In the genomic region with DNA sequence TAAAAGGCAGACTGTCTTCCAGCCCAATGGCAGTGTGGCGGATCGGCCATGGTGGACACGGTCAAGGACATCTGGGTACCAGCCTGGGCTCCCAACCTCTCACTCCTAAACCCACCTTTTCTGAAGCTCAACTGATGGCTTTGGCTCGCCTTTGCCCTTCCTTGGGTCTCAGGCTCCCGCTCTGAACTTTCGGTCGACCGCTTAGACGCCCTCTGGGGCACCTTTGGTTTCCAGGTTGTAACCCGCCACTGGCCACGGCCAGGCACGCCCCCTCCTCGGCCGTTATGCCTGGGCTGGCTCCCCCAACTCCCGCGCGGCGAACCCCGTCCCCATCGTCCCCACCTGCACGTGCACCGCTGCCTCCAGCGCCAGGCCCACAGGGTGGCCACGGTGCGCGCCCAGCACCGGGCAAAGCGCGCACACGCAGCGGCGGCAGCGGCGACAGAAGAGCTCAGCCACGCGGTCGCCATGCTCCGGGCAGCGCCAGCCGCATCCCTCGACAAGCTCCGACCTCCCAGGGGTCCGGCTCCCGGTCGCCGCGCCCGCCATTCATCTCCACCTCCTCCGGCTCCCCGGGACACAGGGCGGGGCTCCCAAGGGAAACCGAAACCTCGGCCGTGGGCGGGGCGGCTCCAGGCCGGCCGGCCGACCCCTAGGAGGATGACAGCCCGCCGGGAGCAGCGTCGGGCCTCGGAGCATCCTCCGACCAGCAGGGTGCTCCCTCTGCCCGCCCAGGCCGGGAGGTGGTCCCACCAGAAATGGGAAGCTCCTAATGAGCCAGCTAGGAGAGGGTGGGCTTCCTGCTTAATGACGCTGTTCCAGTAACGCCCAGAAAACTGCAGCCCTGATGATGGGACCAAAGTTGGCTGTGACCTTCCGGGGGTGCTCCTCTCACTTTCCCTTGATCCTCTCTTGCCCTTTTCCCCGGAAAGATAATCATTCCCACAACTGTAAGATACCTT, we compare ENCODE assay signal across 1 cellular context.
A peak's percentile ranks its signal among the peaks of the same experiment; 100 is the strongest.
TF ChIP-seq lines count a peak whose summit lies in the region.

A gene with protein sequence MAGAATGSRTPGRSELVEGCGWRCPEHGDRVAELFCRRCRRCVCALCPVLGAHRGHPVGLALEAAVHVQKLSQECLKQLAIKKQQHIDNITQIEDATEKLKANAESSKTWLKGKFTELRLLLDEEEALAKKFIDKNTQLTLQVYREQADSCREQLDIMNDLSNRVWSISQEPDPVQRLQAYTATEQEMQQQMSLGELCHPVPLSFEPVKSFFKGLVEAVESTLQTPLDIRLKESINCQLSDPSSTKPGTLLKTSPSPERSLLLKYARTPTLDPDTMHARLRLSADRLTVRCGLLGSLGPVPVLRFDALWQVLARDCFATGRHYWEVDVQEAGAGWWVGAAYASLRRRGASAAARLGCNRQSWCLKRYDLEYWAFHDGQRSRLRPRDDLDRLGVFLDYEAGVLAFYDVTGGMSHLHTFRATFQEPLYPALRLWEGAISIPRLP (minus strand): TSS at position 583 of the 962 bp plus-strand sequence. CDS start 34 bp downstream, at position 549.

TF ChIP-seq in HepG2, 621 proteins besides CTCF, POLR2A, EP300 and RAD21 (continued from another document):
- TF ChIP-seq, protein P1, sequence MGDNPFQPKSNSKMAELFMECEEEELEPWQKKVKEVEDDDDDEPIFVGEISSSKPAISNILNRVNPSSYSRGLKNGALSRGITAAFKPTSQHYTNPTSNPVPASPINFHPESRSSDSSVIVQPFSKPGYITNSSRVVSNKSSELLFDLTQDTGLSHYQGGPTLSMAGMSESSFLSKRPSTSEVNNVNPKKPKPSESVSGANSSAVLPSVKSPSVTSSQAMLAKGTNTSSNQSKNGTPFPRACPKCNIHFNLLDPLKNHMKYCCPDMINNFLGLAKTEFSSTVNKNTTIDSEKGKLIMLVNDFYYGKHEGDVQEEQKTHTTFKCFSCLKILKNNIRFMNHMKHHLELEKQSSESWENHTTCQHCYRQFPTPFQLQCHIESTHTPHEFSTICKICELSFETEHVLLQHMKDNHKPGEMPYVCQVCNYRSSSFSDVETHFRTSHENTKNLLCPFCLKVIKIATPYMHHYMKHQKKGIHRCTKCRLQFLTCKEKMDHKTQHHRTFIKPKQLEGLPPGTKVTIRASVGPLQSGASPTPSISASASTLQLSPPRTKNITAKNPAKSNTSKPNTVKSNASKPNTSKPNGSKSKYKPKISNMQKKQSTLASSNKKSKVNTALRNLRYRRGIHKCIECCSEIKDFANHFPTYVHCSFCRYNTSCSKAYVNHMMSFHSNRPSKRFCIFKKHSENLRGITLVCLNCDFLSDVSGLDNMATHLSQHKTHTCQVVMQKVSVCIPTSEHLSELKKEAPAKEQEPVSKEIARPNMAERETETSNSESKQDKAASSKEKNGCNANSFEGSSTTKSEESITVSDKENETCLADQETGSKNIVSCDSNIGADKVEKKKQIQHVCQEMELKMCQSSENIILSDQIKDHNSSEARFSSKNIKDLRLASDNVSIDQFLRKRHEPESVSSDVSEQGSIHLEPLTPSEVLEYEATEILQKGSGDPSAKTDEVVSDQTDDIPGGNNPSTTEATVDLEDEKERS (CRISPR knock-in tag; IDR thresholded peaks at IDR 0.05) = 0 out of 2 replicates have a peak, but pooled peaks have one; percentile 60
- TF ChIP-seq ZFP41 (CRISPR knock-in tag; IDR thresholded peaks at IDR 0.05; ENCODE audit: borderline replicate concordance) = 0 out of 2 replicates have a peak, but pooled peaks have one; percentile 45
- TF ChIP-seq EEA1 (CRISPR knock-in tag; IDR thresholded peaks at IDR 0.05; ENCODE audit: borderline replicate concordance) = peak; percentile 82; the same call in 1 of the 2 replicates
- TF ChIP-seq KMT2A (CRISPR knock-in tag; IDR thresholded peaks at IDR 0.05) = peak; percentile 61
- TF ChIP-seq ZNF75D (CRISPR knock-in tag; IDR thresholded peaks at IDR 0.05; ENCODE audit: borderline replicate concordance) = no peak
- peak; percentile 10 for TF ChIP-seq POGZ (CRISPR knock-in tag; IDR thresholded peaks at IDR 0.05)
- no peak for TF ChIP-seq ZSCAN22 (CRISPR knock-in tag; IDR thresholded peaks at IDR 0.05)
- TF ChIP-seq, protein P2, sequence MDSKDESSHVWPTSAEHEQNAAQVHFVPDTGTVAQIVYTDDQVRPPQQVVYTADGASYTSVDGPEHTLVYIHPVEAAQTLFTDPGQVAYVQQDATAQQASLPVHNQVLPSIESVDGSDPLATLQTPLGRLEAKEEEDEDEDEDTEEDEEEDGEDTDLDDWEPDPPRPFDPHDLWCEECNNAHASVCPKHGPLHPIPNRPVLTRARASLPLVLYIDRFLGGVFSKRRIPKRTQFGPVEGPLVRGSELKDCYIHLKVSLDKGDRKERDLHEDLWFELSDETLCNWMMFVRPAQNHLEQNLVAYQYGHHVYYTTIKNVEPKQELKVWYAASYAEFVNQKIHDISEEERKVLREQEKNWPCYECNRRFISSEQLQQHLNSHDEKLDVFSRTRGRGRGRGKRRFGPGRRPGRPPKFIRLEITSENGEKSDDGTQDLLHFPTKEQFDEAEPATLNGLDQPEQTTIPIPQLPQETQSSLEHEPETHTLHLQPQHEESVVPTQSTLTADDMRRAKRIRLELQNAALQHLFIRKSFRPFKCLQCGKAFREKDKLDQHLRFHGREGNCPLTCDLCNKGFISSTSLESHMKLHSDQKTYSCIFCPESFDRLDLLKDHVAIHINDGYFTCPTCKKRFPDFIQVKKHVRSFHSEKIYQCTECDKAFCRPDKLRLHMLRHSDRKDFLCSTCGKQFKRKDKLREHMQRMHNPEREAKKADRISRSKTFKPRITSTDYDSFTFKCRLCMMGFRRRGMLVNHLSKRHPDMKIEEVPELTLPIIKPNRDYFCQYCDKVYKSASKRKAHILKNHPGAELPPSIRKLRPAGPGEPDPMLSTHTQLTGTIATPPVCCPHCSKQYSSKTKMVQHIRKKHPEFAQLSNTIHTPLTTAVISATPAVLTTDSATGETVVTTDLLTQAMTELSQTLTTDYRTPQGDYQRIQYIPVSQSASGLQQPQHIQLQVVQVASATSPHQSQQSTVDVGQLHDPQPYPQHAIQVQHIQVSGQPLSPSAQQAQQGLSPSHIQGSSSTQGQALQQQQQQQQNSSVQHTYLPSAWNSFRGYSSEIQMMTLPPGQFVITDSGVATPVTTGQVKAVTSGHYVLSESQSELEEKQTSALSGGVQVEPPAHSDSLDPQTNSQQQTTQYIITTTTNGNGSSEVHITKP (CRISPR knock-in tag; IDR thresholded peaks at IDR 0.05; ENCODE audit: low read depth) = peak; percentile 33; the same call in 1 of the 2 replicates
- peak; percentile 68; the same call in 1 of the 2 replicates for TF ChIP-seq TAF1 (CRISPR knock-in tag; IDR thresholded peaks at IDR 0.05)
- TF ChIP-seq, protein P3, sequence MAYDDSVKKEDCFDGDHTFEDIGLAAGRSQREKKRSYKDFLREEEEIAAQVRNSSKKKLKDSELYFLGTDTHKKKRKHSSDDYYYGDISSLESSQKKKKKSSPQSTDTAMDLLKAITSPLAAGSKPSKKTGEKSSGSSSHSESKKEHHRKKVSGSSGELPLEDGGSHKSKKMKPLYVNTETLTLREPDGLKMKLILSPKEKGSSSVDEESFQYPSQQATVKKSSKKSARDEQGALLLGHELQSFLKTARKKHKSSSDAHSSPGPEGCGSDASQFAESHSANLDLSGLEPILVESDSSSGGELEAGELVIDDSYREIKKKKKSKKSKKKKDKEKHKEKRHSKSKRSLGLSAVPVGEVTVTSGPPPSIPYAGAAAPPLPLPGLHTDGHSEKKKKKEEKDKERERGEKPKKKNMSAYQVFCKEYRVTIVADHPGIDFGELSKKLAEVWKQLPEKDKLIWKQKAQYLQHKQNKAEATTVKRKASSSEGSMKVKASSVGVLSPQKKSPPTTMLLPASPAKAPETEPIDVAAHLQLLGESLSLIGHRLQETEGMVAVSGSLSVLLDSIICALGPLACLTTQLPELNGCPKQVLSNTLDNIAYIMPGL (CRISPR knock-in tag; IDR thresholded peaks at IDR 0.05; ENCODE audit: borderline replicate concordance in 1 of 2, low read depth in 1 of 2) = peak; percentile 44 to 88; a peak in 3 of 4 replicates
- TF ChIP-seq, protein P4, sequence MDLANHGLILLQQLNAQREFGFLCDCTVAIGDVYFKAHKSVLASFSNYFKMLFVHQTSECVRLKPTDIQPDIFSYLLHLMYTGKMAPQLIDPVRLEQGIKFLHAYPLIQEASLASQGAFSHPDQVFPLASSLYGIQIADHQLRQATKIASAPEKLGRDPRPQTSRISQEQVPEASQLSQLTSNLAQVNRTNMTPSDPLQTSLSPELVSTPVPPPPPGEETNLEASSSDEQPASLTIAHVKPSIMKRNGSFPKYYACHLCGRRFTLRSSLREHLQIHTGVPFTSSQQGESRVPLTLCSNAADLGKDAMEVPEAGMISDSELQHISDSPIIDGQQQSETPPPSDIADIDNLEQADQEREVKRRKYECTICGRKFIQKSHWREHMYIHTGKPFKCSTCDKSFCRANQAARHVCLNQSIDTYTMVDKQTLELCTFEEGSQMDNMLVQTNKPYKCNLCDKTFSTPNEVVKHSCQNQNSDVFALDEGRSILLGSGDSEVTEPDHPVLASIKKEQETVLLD (CRISPR knock-in tag; IDR thresholded peaks at IDR 0.05; ENCODE audit: low read depth) = peak; percentile 45; the same call in 1 of the 2 replicates
